ENCODE assay signal across 17 cellular contexts in the genomic region with DNA sequence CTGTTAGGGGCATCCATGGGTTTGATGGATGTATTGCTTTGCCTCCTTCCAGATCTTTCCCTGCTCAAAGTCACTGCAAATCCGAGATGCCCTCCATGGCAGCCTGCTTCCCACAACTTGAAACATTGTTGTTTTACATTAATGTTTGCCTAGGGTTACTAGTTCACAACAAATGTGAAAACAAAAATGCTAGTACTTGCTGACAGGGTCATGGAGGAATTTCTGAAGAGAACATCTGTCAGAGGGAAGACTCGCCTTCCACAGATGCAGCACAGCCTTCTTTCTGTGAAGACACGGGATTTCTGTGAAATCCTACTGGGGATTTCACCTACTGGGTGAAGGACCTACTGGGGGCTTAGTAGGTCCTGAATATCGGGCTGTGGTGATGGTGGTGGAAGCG.
"Had no signal": no experiment of that assay in that cellular context is flagged by ENCODE, and none has a peak within 500 bp of the region (broad histone marks: within the 10 kb centered on the region; RNA-seq: fewer than 3 reads in every experiment).

No MANE protein-coding gene starts in this region.

- H3K27ac Mint-ChIP-seq: activated CD4-positive, alpha-beta memory T cell treated with anti-CD3 and anti-CD28 coated beads for 36 hours; activated CD4-positive, alpha-beta T cell treated with anti-CD3 and anti-CD28 coated beads for 36 hours; activated CD8-positive, alpha-beta memory T cell treated with anti-CD3 and anti-CD28 coated beads, Interleukin-2, amount 10 ng/mL, durations not matched to agents 7 days and 5 days; activated naive CD4-positive, alpha-beta T cell treated with anti-CD3 and anti-CD28 coated beads, Interleukin-2, amount 10 ng/mL, durations not matched to agents 7 days and 5 days; activated T-cell treated with anti-CD3 and anti-CD28 coated beads, Interleukin-2, amount 50 U/mL, for 24 hours; naive thymus-derived CD8-positive, alpha-beta T cell; T-helper 17 cell had no signal

- H3K4me1 Mint-ChIP-seq: activated CD4-positive, alpha-beta T cell treated with anti-CD3 and anti-CD28 coated beads for 36 hours; activated CD8-positive, alpha-beta memory T cell treated with anti-CD3 and anti-CD28 coated beads, Interleukin-2, amount 10 ng/mL, durations not matched to agents 7 days and 5 days; activated naive CD4-positive, alpha-beta T cell treated with anti-CD3 and anti-CD28 coated beads, Interleukin-2, amount 10 ng/mL, durations not matched to agents 7 days and 5 days; T-helper 17 cell had no signal

- DNase-seq: activated CD4-positive, alpha-beta memory T cell treated with anti-CD3 and anti-CD28 coated beads for 36 hours; activated CD4-positive, alpha-beta T cell treated with anti-CD3 and anti-CD28 coated beads for 36 hours; activated CD8-positive, alpha-beta memory T cell treated with anti-CD3 and anti-CD28 coated beads, Interleukin-2, amount 10 ng/mL, durations not matched to agents 7 days and 5 days; activated naive CD4-positive, alpha-beta T cell treated with anti-CD3 and anti-CD28 coated beads, Interleukin-2, amount 10 ng/mL, durations not matched to agents 7 days and 5 days; activated T-cell treated with anti-CD3 and anti-CD28 coated beads, Interleukin-2, amount 50 U/mL, for 24 hours; colonic mucosa; glutamatergic neuron; lower lobe of right lung; naive thymus-derived CD8-positive, alpha-beta T cell; right cardiac atrium; spleen; stomach; T-helper 17 cell; testis had no signal

- H3K36me3 ChIP-seq: cardiac muscle cell, colonic mucosa, esophagus muscularis mucosa, lower lobe of right lung, spleen, stomach had no signal

- H3K9me3 Mint-ChIP-seq: activated CD4-positive, alpha-beta memory T cell treated with anti-CD3 and anti-CD28 coated beads for 36 hours; activated naive CD4-positive, alpha-beta T cell treated with anti-CD3 and anti-CD28 coated beads, Interleukin-2, amount 10 ng/mL, durations not matched to agents 7 days and 5 days; activated T-cell treated with anti-CD3 and anti-CD28 coated beads, Interleukin-2, amount 50 U/mL, for 24 hours had no signal

- H3K9me3 ChIP-seq: colonic mucosa, esophagus muscularis mucosa, lower lobe of right lung, stomach, testis had no signal

- H3K36me3 Mint-ChIP-seq: activated CD4-positive, alpha-beta memory T cell treated with anti-CD3 and anti-CD28 coated beads for 36 hours; activated CD8-positive, alpha-beta memory T cell treated with anti-CD3 and anti-CD28 coated beads, Interleukin-2, amount 10 ng/mL, durations not matched to agents 7 days and 5 days; activated naive CD4-positive, alpha-beta T cell treated with anti-CD3 and anti-CD28 coated beads, Interleukin-2, amount 10 ng/mL, durations not matched to agents 7 days and 5 days; naive thymus-derived CD8-positive, alpha-beta T cell had no signal

- H3K4me1 ChIP-seq: colonic mucosa had no signal

- H3K4me3 Mint-ChIP-seq: activated CD4-positive, alpha-beta memory T cell treated with anti-CD3 and anti-CD28 coated beads for 36 hours; activated CD4-positive, alpha-beta T cell treated with anti-CD3 and anti-CD28 coated beads for 36 hours; activated CD8-positive, alpha-beta memory T cell treated with anti-CD3 and anti-CD28 coated beads, Interleukin-2, amount 10 ng/mL, durations not matched to agents 7 days and 5 days; activated naive CD4-positive, alpha-beta T cell treated with anti-CD3 and anti-CD28 coated beads, Interleukin-2, amount 10 ng/mL, durations not matched to agents 7 days and 5 days; activated T-cell treated with anti-CD3 and anti-CD28 coated beads, Interleukin-2, amount 50 U/mL, for 24 hours; naive thymus-derived CD8-positive, alpha-beta T cell; T-helper 17 cell had no signal

- H3K27me3 ChIP-seq: cardiac muscle cell, colonic mucosa, esophagus muscularis mucosa, foreskin keratinocyte, spleen, stomach, testis had no signal

- H3K4me3 ChIP-seq: cardiac muscle cell, colonic mucosa, esophagus muscularis mucosa, lower lobe of right lung, spleen, stomach, testis had no signal

- ATAC-seq: activated CD4-positive, alpha-beta T cell treated with anti-CD3 and anti-CD28 coated beads for 36 hours; activated CD8-positive, alpha-beta memory T cell treated with anti-CD3 and anti-CD28 coated beads, Interleukin-2, amount 10 ng/mL, durations not matched to agents 7 days and 5 days; foreskin keratinocyte; lower lobe of right lung; naive thymus-derived CD8-positive, alpha-beta T cell; right cardiac atrium; T-helper 17 cell had no signal

- H3K27me3 Mint-ChIP-seq: activated CD4-positive, alpha-beta memory T cell treated with anti-CD3 and anti-CD28 coated beads for 36 hours; activated T-cell treated with anti-CD3 and anti-CD28 coated beads, Interleukin-2, amount 50 U/mL, for 24 hours had no signal
